Comparison of ENCODE assay signal across 8 cellular contexts in the genomic region with DNA sequence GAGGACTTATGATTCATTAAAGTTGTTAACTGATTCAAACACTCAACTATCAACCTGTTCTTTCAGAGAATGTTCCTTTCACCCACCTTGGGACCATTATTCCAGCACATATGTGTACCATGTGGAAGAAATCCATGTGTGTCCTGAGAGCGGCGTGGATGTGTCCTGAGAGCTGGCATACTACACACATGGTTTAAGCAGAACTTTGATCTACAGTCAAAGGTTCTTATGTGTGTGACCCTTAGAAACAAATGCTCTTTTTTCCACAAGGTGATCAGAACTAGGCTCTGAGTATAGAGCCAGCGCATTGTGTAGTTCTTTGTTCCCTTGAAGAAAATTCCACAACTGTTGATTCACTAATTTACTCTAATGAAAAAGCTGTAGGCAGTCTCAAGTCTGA.
"Had no signal": no experiment of that assay in that cellular context is flagged by ENCODE, and none has a peak within 500 bp of the region (broad histone marks: within the 10 kb centered on the region; RNA-seq: fewer than 3 reads in every experiment).

No MANE protein-coding gene starts in this region.

- H3K4me3 ChIP-seq: GM12878 had no signal

- FAIRE-seq: G401.6, GM12878, GM12891, GM12892, GM18507, GM19239 had no signal

- ATAC-seq: GM12878 had no signal

- DNase-seq: GDM1, GF-D8 had no signal
